In genomic region chr21:39345440-39345839, GRCh38 we compare ENCODE assay signal across 13 cellular contexts. TPM values are rescaled to one million over a fixed set of nuclear protein-coding genes. Genes with fewer than 3 reads are reported as not detected.
A peak's percentile ranks its signal among the peaks of the same experiment; 100 is the strongest.
DNase-seq lines count a peak whose midpoint lies in the region; ATAC-seq, FAIRE-seq and TF ChIP-seq lines count a peak whose summit lies in the region.
"Had no signal": no experiment of that assay in that cellular context is flagged by ENCODE, and none has a peak within 500 bp of the region (broad histone marks: within the 10 kb centered on the region; RNA-seq: fewer than 3 reads in every experiment).

No MANE protein-coding gene starts in this region.

- no peak overlapping the region for H2AFZ ChIP-seq in K562 (ENCODE audit: low read depth, low read length)

- no peak for TF ChIP-seq RAD21 in K562 (CRISPR knock-in tag; conservative IDR thresholded peaks at IDR 0.05 in 1 of 2, IDR thresholded peaks at IDR 0.05 in 1 of 2)

- intact Hi-C loops in K562 (cut with micrococcal nuclease), result no loop called here

- no peak overlapping the region for H3K27ac ChIP-seq in CD8-positive, alpha-beta memory T cell (ENCODE audit: low read depth, low read length)
- H3K27ac ChIP-seq in HUES6 (ENCODE audit: low read depth, low read length) (no peak overlapping the region), K562 (ENCODE audit: extremely low read depth, low read depth, low read length) (no peak overlapping the region)
- H3K27ac ChIP-seq: gastrocnemius medialis had no signal

- H3K4me1 Mint-ChIP-seq in CD8-positive, alpha-beta memory T cell, result peaks cover 37 to 49% (median 39%) of the 10 kb centered on the region in 3 donors
- peaks cover 25 to 34% of the 10 kb centered on the region in 2 donors for H3K4me1 Mint-ChIP-seq in natural killer cell treated with Interleukin-12 subunit alpha and Interleukin-12 subunit beta and Interleukin-15 and Interleukin-18, amount 100 ng/mL, for 72 hours (ENCODE audit: low read depth in 2 of 2)

- peaks cover 5 to 72% (median 16%) of the 10 kb centered on the region in 3 donors for H3K36me3 Mint-ChIP-seq in CD8-positive, alpha-beta memory T cell
- H3K36me3 Mint-ChIP-seq in natural killer cell treated with Interleukin-12 subunit alpha and Interleukin-12 subunit beta and Interleukin-15 and Interleukin-18, amount 100 ng/mL, for 72 hours, result peaks cover 39% of the 10 kb centered on the region

- H3K9me3 Mint-ChIP-seq in CD8-positive, alpha-beta memory T cell, result peaks cover 0 to 1% (median 0%) of the 10 kb centered on the region in 5 donors
- no peaks in the 10 kb centered on the region for H3K9me3 Mint-ChIP-seq in natural killer cell treated with Interleukin-12 subunit alpha and Interleukin-12 subunit beta and Interleukin-15 and Interleukin-18, amount 100 ng/mL, for 72 hours
- H3K9me3 Mint-ChIP-seq: stimulated activated naive B cell treated with anti-CD40 and anti-IgM and Interleukin-4, amounts not matched to agents 10 μg/mL and 1 μg/mL and 100 μg/mL, for 72 hours had no signal

- no TSS peak for BruUV-seq in K562 (replicated peaks; lab: Mats Ljungman, UMichigan)

- 94% methylated on average over 6 of the region's 6 CpGs for WGBS in K562 (ENCODE audit: insufficient coverage, low coverage, missing lambda C conversion rate)

- in situ Hi-C loops in K562 (cut with MboI), result no loop called here

- POLR2A ChIA-PET in CD8-positive, alpha-beta memory T cell (lab: Charles Lee), result interaction anchor here (0.7 to 5.2 kb wide), 2 partner anchors 32 to 44 kb away, joined by 3 to 88 read pairs; partner anchors contain the start of gene BRWD1
- POLR2A ChIA-PET in K562 (lab: Yijun Ruan, JAX), result interaction anchor here (0.6 to 7.7 kb wide), 8 partner anchors 9 to 42 kb away, joined by 3 to 73 read pairs (median 3); partner anchors contain the start of gene BRWD1

- H3K79me2 ChIP-seq in K562 (ENCODE audit: control insufficient read depth, insufficient read depth, low read length), result peaks cover 56% of the 10 kb centered on the region

- H3K27me3 ChIP-seq in CD8-positive, alpha-beta memory T cell (ENCODE audit: insufficient read depth, low read length, poor library complexity, severe bottlenecking), result no peaks in the 10 kb centered on the region
- no peaks in the 10 kb centered on the region for H3K27me3 ChIP-seq in HUES6 (ENCODE audit: control insufficient read depth, insufficient read depth, low read length)
- no peaks in the 10 kb centered on the region for H3K27me3 ChIP-seq in K562 (ENCODE audit: control insufficient read depth in 2 of 2, insufficient read depth in 2 of 2, low read length in 2 of 2)
- H3K27me3 ChIP-seq: gastrocnemius medialis had no signal

- no peak for TF ChIP-seq CTCF in K562 (IDR thresholded peaks at IDR 0.05 in 2 of 3, conservative IDR thresholded peaks at IDR 0.05 in 1 of 3; ENCODE audit: insufficient read depth in 2 of 3, low read depth in 1 of 3, low read length in 3 of 3)

- CTCF ChIA-PET in CD8-positive, alpha-beta memory T cell (lab: Charles Lee), result interaction anchor here (2.5 to 5.0 kb wide), 2 partner anchors 32 to 42 kb away, joined by 11 to 30 read pairs; partner anchors contain the start of gene BRWD1
- CTCF ChIA-PET in K562 (lab: Yijun Ruan, JAX; ENCODE audit: low intra/inter-chr PET ratio), result no interaction called here

- no peak for ATAC-seq in K562
- ATAC-seq in natural killer cell treated with Interleukin-12 subunit alpha and Interleukin-12 subunit beta and Interleukin-15 and Interleukin-18, amount 100 ng/mL, for 72 hours, result no peak
- ATAC-seq: gastrocnemius medialis; stimulated activated naive B cell treated with anti-CD40 and anti-IgM and Interleukin-4, amounts not matched to agents 10 μg/mL and 1 μg/mL and 100 μg/mL, for 72 hours had no signal

- peak overlapping the region in 1 of 7 donors; percentile 77 for H3K4me3 Mint-ChIP-seq in CD8-positive, alpha-beta memory T cell
- H3K4me3 Mint-ChIP-seq in natural killer cell treated with Interleukin-12 subunit alpha and Interleukin-12 subunit beta and Interleukin-15 and Interleukin-18, amount 100 ng/mL, for 72 hours, result peak overlapping the region; percentile 88

- no peak for FAIRE-seq in K562 (lab: Jason Lieb, UNC)

- no peak for DNase-seq in CD8-positive, alpha-beta memory T cell
- DNase-seq in K562 (ENCODE audit: extremely low read depth in 1 of 4, low spot score in 3 of 4), result no peak
- DNase-seq in natural killer cell treated with Interleukin-12 subunit alpha and Interleukin-12 subunit beta and Interleukin-15 and Interleukin-18, amount 100 ng/mL, for 72 hours (ENCODE audit: low spot score), result no peak
- no peak for DNase-seq in effector CD8-positive, alpha-beta T cell (lab: John Stamatoyannopoulos, UW)
- DNase-seq in NCI-H1694 treated with DMSO at 0.1 percent for 48 hours (lab: John Stamatoyannopoulos, UW), result no peak
- no peak for DNase-seq in MV-4-11 (lab: John Stamatoyannopoulos, UW)
- no peak for DNase-seq in HUDEP-2 (lab: John Stamatoyannopoulos, UW; ENCODE audit: unreplicated experiment in 76 of 76)
- DNase-seq: central memory CD4-positive, alpha-beta T cell; gastrocnemius medialis; stimulated activated CD4-positive, alpha-beta T cell treated with anti-CD3 and anti-CD28 coated beads, Interleukin-12 subunit alpha, Interleukin-12 subunit beta, amount 100 ng/mL, for 4 hours; stimulated activated naive B cell treated with anti-CD40 and anti-IgM and Interleukin-4, amounts not matched to agents 10 μg/mL and 1 μg/mL and 100 μg/mL, for 72 hours; SW 1271 had no signal

- no peak overlapping the region for H3K4me3 ChIP-seq in CD8-positive, alpha-beta memory T cell (ENCODE audit: low read length)
- H3K4me3 ChIP-seq in HUES6 (ENCODE audit: low read depth, low read length), result peak overlapping the region; percentile 88
- no peak overlapping the region for H3K4me3 ChIP-seq in K562
- H3K4me3 ChIP-seq: gastrocnemius medialis had no signal

- H3K9ac ChIP-seq in HUES6 (ENCODE audit: low read length) (no peak overlapping the region), K562 (ENCODE audit: insufficient read depth in 1 of 2, low read depth in 2 of 2, low read length in 2 of 2) (0 out of 4 replicates have a peak overlapping the region, but pooled peaks of 1 of the 2 experiments have one; percentile 3)

- H3K27me3 Mint-ChIP-seq in CD8-positive, alpha-beta memory T cell, result peaks cover 0 to 6% of the 10 kb centered on the region in 2 donors
- no peaks in the 10 kb centered on the region for H3K27me3 Mint-ChIP-seq in natural killer cell treated with Interleukin-12 subunit alpha and Interleukin-12 subunit beta and Interleukin-15 and Interleukin-18, amount 100 ng/mL, for 72 hours
- H3K27me3 Mint-ChIP-seq: stimulated activated naive B cell treated with anti-CD40 and anti-IgM and Interleukin-4, amounts not matched to agents 10 μg/mL and 1 μg/mL and 100 μg/mL, for 72 hours had no signal

- no peaks in the 10 kb centered on the region for H3K9me3 ChIP-seq in CD8-positive, alpha-beta memory T cell (ENCODE audit: low read length)
- H3K9me3 ChIP-seq in HUES6 (ENCODE audit: control insufficient read depth, insufficient read depth, low read depth, low read length), result no peaks in the 10 kb centered on the region
- H3K9me3 ChIP-seq in K562 (replicated peaks; ENCODE audit: control insufficient read depth, insufficient read depth, low read depth, low read length), result no peaks in the 10 kb centered on the region
- H3K9me3 ChIP-seq: gastrocnemius medialis had no signal

- peaks cover 32% of the 10 kb centered on the region for H3K4me1 ChIP-seq in CD8-positive, alpha-beta memory T cell (ENCODE audit: insufficient read depth, low read length)
- H3K4me1 ChIP-seq in HUES6 (ENCODE audit: control insufficient read depth, insufficient read depth, low read length) (peaks cover 35% of the 10 kb centered on the region), K562 (replicated peaks in 1 of 2; ENCODE audit: control insufficient read depth in 2 of 2, insufficient read depth in 2 of 2, low read length in 2 of 2) (peaks cover 0 to 20% of the 10 kb centered on the region in 2 experiments; a peak in 3 of 5 replicates)

- TF ChIP-seq EP300 in K562 (IDR thresholded peaks at IDR 0.05; ENCODE audit: low read length), result no peak

- peak overlapping the region; percentile 30 for H3K4me2 ChIP-seq in K562 (ENCODE audit: insufficient read depth, low read length)

- H3K9me1 ChIP-seq in K562 (ENCODE audit: control insufficient read depth, insufficient read depth, low read length), result peaks cover 7% of the 10 kb centered on the region

- peak overlapping the region in 6 of 8 donors; percentile 32 to 83 (median 47) for H3K27ac Mint-ChIP-seq in CD8-positive, alpha-beta memory T cell
- H3K27ac Mint-ChIP-seq in natural killer cell treated with Interleukin-12 subunit alpha and Interleukin-12 subunit beta and Interleukin-15 and Interleukin-18, amount 100 ng/mL, for 72 hours, result no peak overlapping the region
- H3K27ac Mint-ChIP-seq: stimulated activated naive B cell treated with anti-CD40 and anti-IgM and Interleukin-4, amounts not matched to agents 10 μg/mL and 1 μg/mL and 100 μg/mL, for 72 hours had no signal

- peaks cover 11% of the 10 kb centered on the region for H4K20me1 ChIP-seq in K562 (replicated peaks; ENCODE audit: control insufficient read depth, insufficient read depth, low read length)

- TF ChIP-seq POLR2A in K562 (conservative IDR thresholded peaks at IDR 0.05), result peak; percentile 26; the same call in 1 of the 2 replicates

- peaks cover 19% of the 10 kb centered on the region for H3K36me3 ChIP-seq in CD8-positive, alpha-beta memory T cell (ENCODE audit: insufficient read depth, low read length)
- H3K36me3 ChIP-seq in HUES6 (ENCODE audit: control insufficient read depth, insufficient read depth, low read length) (peaks cover 75% of the 10 kb centered on the region), K562 (ENCODE audit: control insufficient read depth, insufficient read depth, low read length) (peaks cover 68% of the 10 kb centered on the region)

RNA-seq across cellular contexts. Expression of gene HMGN1, which starts 3.4 kb away (rescaled TPM):
- 100 to 1,000 TPM; 420 to 421 TPM for total RNA-seq in CD8-positive, alpha-beta memory T cell
- polyA plus RNA-seq in CD8-positive, alpha-beta memory T cell, result 201 TPM
- 108 and 251 TPM in 2 replicates for total RNA-seq in K562 (2011; cell fraction: chromatin; rRNA removed; ENCODE audit: low replicate concordance)
- total RNA-seq in K562 (2011; cell fraction: nucleolus; rRNA removed), result 84.9 and 94.7 TPM in 2 replicates
- total RNA-seq in K562 (2011; cell fraction: nucleoplasm; rRNA removed), result 175 and 253 TPM in 2 replicates
- total RNA-seq in K562 (2014; rRNA removed), result 440 and 497 TPM in 2 replicates
- total RNA-seq in K562 (2014; rRNA removed; fragmentation: Illumina TruSeq; extraction: Trizol), result 567 and 664 TPM in 2 replicates
- 577 and 626 TPM in 2 replicates for total RNA-seq in K562 (2015; rRNA removed; fragmentation: Illumina TruSeq; extraction: Trizol)
- 524 and 567 TPM in 2 replicates for total RNA-seq in K562 (2021)
- 329 and 455 TPM in 2 replicates for polyA plus RNA-seq in K562 (2011; rRNA removed)
- polyA plus RNA-seq in K562 (2011; cell fraction: cytosol; rRNA removed), result 77.8 and 235 TPM in 2 replicates
- 298 and 403 TPM in 2 replicates for polyA plus RNA-seq in K562 (2011; cell fraction: nucleus; rRNA removed)
- polyA plus RNA-seq in K562 (2012), result 541 and 564 TPM in 2 replicates
- polyA plus RNA-seq in K562 (2014; fragmentation: Illumina TruSeq; extraction: Trizol), result 478 and 498 TPM in 2 replicates
- 100 to 1,000 TPM; 124 to 158 TPM for polyA plus RNA-seq in K562 (2014; fragmentation: Nextera tagmentation; extraction: Ambion mirVana)
- 539 and 577 TPM in 2 replicates for polyA plus RNA-seq in K562 (2014; rRNA removed)
- polyA minus RNA-seq in K562 (2011; rRNA and poly(A)+ RNA removed), result 224 and 259 TPM in 2 replicates
- polyA minus RNA-seq in K562 (2011; cell fraction: cytosol; rRNA and poly(A)+ RNA removed), result 123 and 142 TPM in 2 replicates
- polyA minus RNA-seq in K562 (2011; cell fraction: nucleus; rRNA and poly(A)+ RNA removed), result 91.1 and 169 TPM in 2 replicates
- 100 to 1,000 TPM; 229 to 323 TPM for total RNA-seq in natural killer cell treated with Interleukin-12 subunit alpha and Interleukin-12 subunit beta and Interleukin-15 and Interleukin-18, amount 100 ng/mL, for 72 hours

RNA-seq across cellular contexts. Expression of gene BRWD1, which starts 32.0 kb away (rescaled TPM):
- 10 to 100 TPM; 23.5 to 25.8 TPM for total RNA-seq in CD8-positive, alpha-beta memory T cell
- polyA plus RNA-seq in CD8-positive, alpha-beta memory T cell, result 37.3 TPM
- total RNA-seq in K562 (2011; cell fraction: chromatin; rRNA removed; ENCODE audit: low replicate concordance), result 104 and 356 TPM in 2 replicates
- 54.4 and 64.3 TPM in 2 replicates for total RNA-seq in K562 (2011; cell fraction: nucleolus; rRNA removed)
- 179 and 274 TPM in 2 replicates for total RNA-seq in K562 (2011; cell fraction: nucleoplasm; rRNA removed)
- total RNA-seq in K562 (2014; rRNA removed), result 29.8 and 34.1 TPM in 2 replicates
- total RNA-seq in K562 (2014; rRNA removed; fragmentation: Illumina TruSeq; extraction: Trizol), result 60.2 and 70.5 TPM in 2 replicates
- 45.4 and 48.3 TPM in 2 replicates for total RNA-seq in K562 (2015; rRNA removed; fragmentation: Illumina TruSeq; extraction: Trizol)
- total RNA-seq in K562 (2021), result 40.5 and 42.4 TPM in 2 replicates
- polyA plus RNA-seq in K562 (2011; rRNA removed), result 27.8 and 39.5 TPM in 2 replicates
- 9.7 and 20.5 TPM in 2 replicates for polyA plus RNA-seq in K562 (2011; cell fraction: cytosol; rRNA removed)
- 26.0 and 35.2 TPM in 2 replicates for polyA plus RNA-seq in K562 (2011; cell fraction: nucleus; rRNA removed)
- polyA plus RNA-seq in K562 (2012), result 17.7 and 21.7 TPM in 2 replicates
- polyA plus RNA-seq in K562 (2014; fragmentation: Illumina TruSeq; extraction: Trizol), result 23.0 and 25.3 TPM in 2 replicates
- 10 to 100 TPM; 10.1 to 11.2 TPM for polyA plus RNA-seq in K562 (2014; fragmentation: Nextera tagmentation; extraction: Ambion mirVana)
- 22.9 and 28.0 TPM in 2 replicates for polyA plus RNA-seq in K562 (2014; rRNA removed)
- 152 and 172 TPM in 2 replicates for polyA minus RNA-seq in K562 (2011; rRNA and poly(A)+ RNA removed)
- 28.8 and 35.4 TPM in 2 replicates for polyA minus RNA-seq in K562 (2011; cell fraction: cytosol; rRNA and poly(A)+ RNA removed)
- 123 and 195 TPM in 2 replicates for polyA minus RNA-seq in K562 (2011; cell fraction: nucleus; rRNA and poly(A)+ RNA removed)
- 10 to 100 TPM; 31.8 to 46.8 TPM for total RNA-seq in natural killer cell treated with Interleukin-12 subunit alpha and Interleukin-12 subunit beta and Interleukin-15 and Interleukin-18, amount 100 ng/mL, for 72 hours

Comparison
In these comparisons a context has a peak if more than half of its experiments do, and no peak if none do; other contexts are left out.
1. H3K27ac Mint-ChIP-seq: peak in CD8-positive, alpha-beta memory T cell (6 of 8); none in natural killer cell treated with Interleukin-12 subunit alpha and Interleukin-12 subunit beta and Interleukin-15 and Interleukin-18, amount 100 ng/mL, for 72 hours (0 of 2).